ENCODE assay signal across 11 cellular contexts in genomic region chr7:127417346-127417745, GRCh38. TPM values are rescaled to one million over a fixed set of nuclear protein-coding genes. Genes with fewer than 3 reads are reported as not detected.
A peak's percentile ranks its signal among the peaks of the same experiment; 100 is the strongest.
DNase-seq lines count a peak whose midpoint lies in the region; ATAC-seq and TF ChIP-seq lines count a peak whose summit lies in the region.
"Had no signal": no experiment of that assay in that cellular context is flagged by ENCODE, and none has a peak within 500 bp of the region (broad histone marks: within the 10 kb centered on the region; RNA-seq: fewer than 3 reads in every experiment).

No MANE protein-coding gene starts in this region.

- H3K4me1 Mint-ChIP-seq in IgD-negative memory B cell = peaks cover 39 to 52% (median 39%) of the 10 kb centered on the region in 3 donors
- H3K4me1 Mint-ChIP-seq: WTC11 had no signal

- H3K4me3 ChIP-seq in GM12865 (ENCODE audit: low read depth, low read length) = peak overlapping the region; percentile 34
- H3K4me3 ChIP-seq: lung had no signal

- peak; percentile 78 for ATAC-seq in HG02840 (IDR thresholded peaks at IDR 0.05; ENCODE audit: low FRiP score, unreplicated experiment)
- ATAC-seq: WTC11 had no signal

- peak overlapping the region; percentile 84 to 94 (median 90) for H3K27ac Mint-ChIP-seq in IgD-negative memory B cell
- H3K27ac Mint-ChIP-seq: WTC11 had no signal

- TF ChIP-seq CTCF in GM12865 (IDR thresholded peaks at IDR 0.05; ENCODE audit: insufficient read depth, low read depth, low read length, missing control alignments) = no peak

- H3K9me3 Mint-ChIP-seq in IgD-negative memory B cell = peaks cover 0 to 2% (median 0%) of the 10 kb centered on the region in 3 donors
- H3K9me3 Mint-ChIP-seq: WTC11 had no signal

- H3K4me3 Mint-ChIP-seq in IgD-negative memory B cell = peak overlapping the region; percentile 61 to 93 (median 80)
- H3K4me3 Mint-ChIP-seq: WTC11 had no signal

- no peaks in the 10 kb centered on the region for H3K27me3 Mint-ChIP-seq in IgD-negative memory B cell

- peaks cover 5% of the 10 kb centered on the region for H3K36me3 Mint-ChIP-seq in IgD-negative memory B cell
- H3K36me3 Mint-ChIP-seq: WTC11 had no signal

- peak; percentile 73 for DNase-seq in GM12865 (ENCODE audit: low read depth)
- peak; percentile 8 for DNase-seq in GM19240 (ENCODE audit: insufficient read length, low spot score)
- DNase-seq in NCI-H2107 treated with DMSO at 0.1 percent for 48 hours (lab: John Stamatoyannopoulos, UW; ENCODE audit: unreplicated experiment) = no peak
- no peak for DNase-seq in activated CD8-positive, alpha-beta memory T cell treated with anti-CD3 and anti-CD28 coated beads, Interleukin-2, amount 50 U/mL, for 4 hours
- no peak for DNase-seq in epidermal melanocyte (ENCODE audit: insufficient read length, low spot score)
- no peak for DNase-seq in stimulated activated CD4-positive, alpha-beta T cell treated with anti-CD3 and anti-CD28 coated beads, Interleukin-4, amount 100 ng/mL, for 24 hours
- DNase-seq: OCI-M1 had no signal

RNA-seq across cellular contexts. Expression of gene ZNF800, which starts 24.8 kb away (rescaled TPM):
- polyA plus RNA-seq in IgD-negative memory B cell = 51.9 TPM

Comparison
In these comparisons a context has a peak if more than half of its experiments do, and no peak if none do; other contexts are left out.
1. DNase-seq: peak in GM12865 (single experiment) and GM19240 (single experiment); none in NCI-H2107 treated with DMSO at 0.1 percent for 48 hours (single experiment), activated CD8-positive, alpha-beta memory T cell treated with anti-CD3 and anti-CD28 coated beads, Interleukin-2, amount 50 U/mL, for 4 hours (single experiment), epidermal melanocyte (single experiment) and stimulated activated CD4-positive, alpha-beta T cell treated with anti-CD3 and anti-CD28 coated beads, Interleukin-4, amount 100 ng/mL, for 24 hours (single experiment).